18 cellular contexts compared by ENCODE assay signal in genomic region chr3:66299893-66300292, GRCh38.
DNase-seq lines count a peak whose midpoint lies in the region; ATAC-seq, FAIRE-seq and TF ChIP-seq lines count a peak whose summit lies in the region.
"Had no signal": no experiment of that assay in that cellular context is flagged by ENCODE, and none has a peak within 500 bp of the region (broad histone marks: within the 10 kb centered on the region; RNA-seq: fewer than 3 reads in every experiment).

No MANE protein-coding gene starts in this region.

- H3K4me1 Mint-ChIP-seq in mesothelial cell of epicardium, result peaks cover 43% of the 10 kb centered on the region

- DNase-seq in HEK293T (ENCODE audit: extremely low spot score) (no peak), SK-N-MC (ENCODE audit: low read depth, low spot score) (no peak), fibroblast of lung (ENCODE audit: low read depth in 2 of 2) (peak in 1 of 2 donors; percentile 49), mesothelial cell of epicardium (ENCODE audit: low spot score in 2 of 2, unreplicated experiment in 2 of 2) (no peak), caudate nucleus (lab: John Stamatoyannopoulos, UW) (no peak), H54 (ENCODE audit: insufficient read length, low spot score) (no peak), dedifferentiated amniotic fluid mesenchymal stem cell (ENCODE audit: extremely low spot score) (no peak)
- DNase-seq: COR-L47, H9, MV-4-11, NCI-H1436, NCI-H2029 treated with DMSO at 0.1 percent for 48 hours, NCI-H345, NCI-H526 treated with DMSO at 0.1 percent for 48 hours had no signal

- no peaks in the 10 kb centered on the region for H3K36me3 Mint-ChIP-seq in mesothelial cell of epicardium

- no peak for FAIRE-seq in H54 (lab: Jason Lieb, UNC)
- FAIRE-seq: A549, GM18507 had no signal

- no peaks in the 10 kb centered on the region for H3K79me2 ChIP-seq in fibroblast of lung (ENCODE audit: control insufficient read depth, insufficient read depth, low read length)

- no peak overlapping the region for H2AFZ ChIP-seq in fibroblast of lung (ENCODE audit: low read length)

- H3K4me3 Mint-ChIP-seq in mesothelial cell of epicardium, result no peak overlapping the region
- H3K4me3 Mint-ChIP-seq: H9 had no signal

- POLR2A ChIA-PET in HEK293T (lab: Yijun Ruan, JAX), result interaction anchor here (0.7 kb wide), 1 partner anchor 489 kb away, joined by 3 read pairs; no protein-coding TSS in a partner anchor

- H3K27ac ChIP-seq in SK-N-MC (peak overlapping the region; percentile 77), fibroblast of lung (ENCODE audit: insufficient read depth, low read length) (no peak overlapping the region), caudate nucleus (ENCODE audit: low read depth, low read length) (no peak overlapping the region)
- H3K27ac ChIP-seq: A549, C4-2B had no signal

- no peaks in the 10 kb centered on the region for H4K20me1 ChIP-seq in fibroblast of lung (ENCODE audit: control insufficient read depth, extremely low read depth, insufficient read depth, low read length)

- H3K27me3 Mint-ChIP-seq in mesothelial cell of epicardium (ENCODE audit: low read depth), result no peaks in the 10 kb centered on the region

- CTCF ChIA-PET in HEK293T (lab: Yijun Ruan, JAX), result no interaction called here

- TF ChIP-seq CTCF in fibroblast of lung (conservative IDR thresholded peaks at IDR 0.05 in 1 of 2, IDR thresholded peaks at IDR 0.05 in 1 of 2; ENCODE audit: low read depth in 1 of 2, low read length in 2 of 2) (no peak), mesothelial cell of epicardium (IDR thresholded peaks at IDR 0.05; ENCODE audit: unreplicated experiment) (no peak)

- H3K27me3 ChIP-seq in fibroblast of lung (ENCODE audit: control insufficient read depth, insufficient read depth, low read length), result no peaks in the 10 kb centered on the region

- no peaks in the 10 kb centered on the region for H3K36me3 ChIP-seq in SK-N-MC (ENCODE audit: insufficient read depth, low read length)
- H3K36me3 ChIP-seq in fibroblast of lung (ENCODE audit: control insufficient read depth, insufficient read depth, low read length), result no peaks in the 10 kb centered on the region

- no peaks in the 10 kb centered on the region for H3K9me3 Mint-ChIP-seq in mesothelial cell of epicardium
- H3K9me3 Mint-ChIP-seq: H9 had no signal

- ATAC-seq in GM21786 (IDR thresholded peaks at IDR 0.05; ENCODE audit: unreplicated experiment), result no peak
- ATAC-seq: A549 had no signal

- H3K9ac ChIP-seq in SK-N-MC (ENCODE audit: insufficient read length) (peak overlapping the region; percentile 63), fibroblast of lung (ENCODE audit: insufficient read depth, low read length) (no peak overlapping the region)

- H3K9me3 ChIP-seq in SK-N-MC (ENCODE audit: low read depth, low read length) (no peaks in the 10 kb centered on the region), fibroblast of lung (ENCODE audit: control insufficient read depth, insufficient read depth, low read depth, low read length) (no peaks in the 10 kb centered on the region)
- H3K9me3 ChIP-seq: A549 had no signal

- peak overlapping the region; percentile 51 for H3K4me2 ChIP-seq in fibroblast of lung (ENCODE audit: extremely low read depth, insufficient read depth, low read length)
- H3K4me2 ChIP-seq: A549 had no signal

- peak overlapping the region; percentile 73 for H3K27ac Mint-ChIP-seq in mesothelial cell of epicardium

- TF ChIP-seq POLR2A in H54 (IDR thresholded peaks at IDR 0.05; ENCODE audit: low read depth, low read length), result no peak

- H3K4me3 ChIP-seq in SK-N-MC (peak overlapping the region; percentile 58), fibroblast of lung (replicated peaks in 1 of 4; ENCODE audit: control extremely low read depth in 1 of 4, insufficient read depth in 1 of 4, low read depth in 3 of 4, low read length in 4 of 4) (peak overlapping the region in 2 of 4 experiments; percentile 29 to 44)
- H3K4me3 ChIP-seq: A549 had no signal

- H3K4me1 ChIP-seq in fibroblast of lung (ENCODE audit: control insufficient read depth, extremely low read depth, insufficient read depth, low read length), result peaks cover 6% of the 10 kb centered on the region
- H3K4me1 ChIP-seq: A549 had no signal

TF ChIP-seq in HEK293T, 16 proteins besides CTCF, POLR2A, EP300 and RAD21:
- no peak for TF ChIP-seq L3MBTL2 (conservative IDR thresholded peaks at IDR 0.05)
- peak; percentile 42; the same call in 1 of the 2 replicates for TF ChIP-seq ZNF384 (IDR thresholded peaks at IDR 0.05)
- TF ChIP-seq LEF1 (IDR thresholded peaks at IDR 0.05; ENCODE audit: borderline replicate concordance), result no peak
